Comparison of ENCODE assay signal across 22 cellular contexts in the genomic region with DNA sequence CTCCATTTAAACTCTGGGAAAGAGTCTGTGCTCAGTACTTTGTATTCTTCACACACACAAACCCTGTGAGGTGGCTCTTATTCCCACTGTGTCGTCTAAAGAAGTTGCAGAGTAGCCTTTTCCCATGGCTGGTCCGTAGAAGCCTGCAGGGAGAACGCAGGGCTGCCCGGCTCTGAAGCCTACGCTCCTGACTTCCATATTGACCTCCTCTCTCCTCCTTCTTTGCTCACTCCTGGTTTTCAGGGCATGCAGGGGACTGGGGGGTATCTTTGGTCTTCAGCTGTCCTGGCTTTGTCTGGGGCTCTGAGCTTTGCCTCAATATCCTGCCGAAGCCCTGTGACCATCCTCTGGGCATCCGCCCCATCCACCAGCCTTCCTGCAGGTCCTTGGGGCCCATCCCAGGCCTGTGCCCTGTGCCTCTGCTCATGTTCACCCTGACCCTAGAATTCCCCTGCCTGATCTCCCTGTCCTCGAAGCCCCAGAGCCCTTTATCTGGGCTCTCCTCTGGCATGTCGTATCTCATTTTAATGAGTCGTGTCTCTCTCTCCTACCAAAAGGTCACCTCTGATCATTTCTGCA.
"Had no signal": no experiment of that assay in that cellular context is flagged by ENCODE, and none has a peak within 500 bp of the region (broad histone marks: within the 10 kb centered on the region; RNA-seq: fewer than 3 reads in every experiment).

No MANE protein-coding gene starts in this region.

- H3K9ac ChIP-seq: KMS-11, SK-N-SH had no signal

- DNase-seq: activated CD4-positive, alpha-beta memory T cell treated with anti-CD3 and anti-CD28 coated beads, Interleukin-2, amount 10 ng/mL, durations not matched to agents 7 days and 5 days; activated CD4-positive, alpha-beta T cell treated with anti-CD3 and anti-CD28 coated beads for 36 hours; activated CD4-positive, alpha-beta T cell treated with anti-CD3 and anti-CD28 coated beads, Interleukin-2, amount 50 U/mL, for 1 hour; activated CD8-positive, alpha-beta memory T cell treated with anti-CD3 and anti-CD28 coated beads, Interleukin-2, amount 50 U/mL, for 4 hours; activated naive CD4-positive, alpha-beta T cell; activated T-cell treated with anti-CD3 and anti-CD28 coated beads, Interleukin-2, amount 50 U/mL, for 1 hour; body of pancreas; NCI-H1092; NCI-H1694 treated with DMSO at 0.1 percent for 48 hours; NCI-H2081; NCI-H510A treated with DMSO at 0.1 percent for 48 hours; NK-92 treated with Interleukin-12 subunit alpha and Interleukin-12 subunit beta, amount 100 ng/mL, for 24 hours; Right ventricle myocardium superior; SJCRH30; SK-N-SH; T-helper 1 cell had no signal

- H3K27me3 ChIP-seq: ascending aorta, body of pancreas, Peyer's patch, SJCRH30 had no signal

- H3K27ac ChIP-seq: ascending aorta, body of pancreas, cardiac muscle cell, KMS-11, Peyer's patch, RWPE1, SJCRH30, VCaP had no signal

- H3K4me2 ChIP-seq: KMS-11, SK-N-SH had no signal

- H3K9me3 ChIP-seq: ascending aorta, body of pancreas, Peyer's patch, SJCRH30, SK-N-SH had no signal

- H3K36me3 ChIP-seq: ascending aorta, cardiac muscle cell, Peyer's patch, SJCRH30 had no signal

- H3K4me3 ChIP-seq: ascending aorta, body of pancreas, cardiac muscle cell, Peyer's patch, SJCRH30 had no signal

- H3K4me1 ChIP-seq: ascending aorta, body of pancreas, Peyer's patch had no signal
